Comparison of ENCODE assay signal across 8 cellular contexts in the genomic region with DNA sequence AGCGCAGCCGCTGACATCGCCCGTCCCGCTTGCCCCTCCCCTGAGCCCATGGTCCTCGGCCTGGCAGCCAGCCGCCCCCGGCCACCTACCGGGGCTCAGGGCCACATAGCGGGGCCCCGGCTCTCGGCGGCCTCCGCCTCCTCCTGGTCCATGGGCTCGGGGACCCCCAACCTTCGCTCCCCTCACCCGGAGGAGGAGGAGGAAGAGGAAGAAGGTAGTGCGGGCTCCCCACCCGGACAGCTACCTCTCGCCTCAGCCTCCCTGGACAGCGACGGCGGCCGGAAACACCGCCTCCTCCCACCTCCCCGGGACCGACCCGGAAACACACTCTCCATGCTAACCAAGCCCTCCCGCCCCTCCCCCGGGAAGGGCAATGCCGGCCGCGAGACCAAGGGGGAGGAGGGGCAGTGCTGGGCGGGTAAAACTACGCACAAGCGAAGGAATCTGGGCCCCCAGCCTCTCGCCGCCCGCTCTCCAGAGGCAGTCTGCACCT. TPM values are rescaled to one million over a fixed set of nuclear protein-coding genes. Genes with fewer than 3 reads are reported as not detected.
A peak's percentile ranks its signal among the peaks of the same experiment; 100 is the strongest.
DNase-seq lines count a peak whose midpoint lies in the region; ATAC-seq and TF ChIP-seq lines count a peak whose summit lies in the region.

A gene (minus strand): TSS at position 286 of the 493 bp plus-strand sequence. CDS start 2,912 bp downstream, outside the sequence.

- POLR2A ChIA-PET in activated CD4-positive, alpha-beta memory T cell treated with anti-CD3 and anti-CD28 coated beads, Interleukin-2, amount 10 ng/mL, durations not matched to agents 7 days and 5 days (lab: Charles Lee): interaction anchor here (0.7 to 5.3 kb wide), 22 partner anchors 9 to 573 kb away, joined by 3 to 61 read pairs (median 5); a partner anchor contains a TSS

- H3K4me3 Mint-ChIP-seq in CD14-positive monocyte (peak within 1 kb of the TSS; percentile 93 to 95), neural crest cell (peak within 1 kb of the TSS; percentile 94)
- H3K4me3 Mint-ChIP-seq in activated CD4-positive, alpha-beta memory T cell treated with anti-CD3 and anti-CD28 coated beads, Interleukin-2, amount 10 ng/mL, durations not matched to agents 7 days and 5 days: peak within 1 kb of the TSS; percentile 95

- peak; percentile 79 for DNase-seq in CD14-positive monocyte (ENCODE audit: low spot score)
- DNase-seq in NCI-H2107 (lab: John Stamatoyannopoulos, UW): peak; percentile 84
- no peak for DNase-seq in activated CD4-positive, alpha-beta memory T cell treated with anti-CD3 and anti-CD28 coated beads, Interleukin-2, amount 10 ng/mL, durations not matched to agents 7 days and 5 days
- DNase-seq in germinal center (ENCODE audit: low spot score): peak; percentile 84
- peak; percentile 78 for DNase-seq in neural crest cell (ENCODE audit: low read depth, low spot score)
- DNase-seq in stimulated activated CD4-positive, alpha-beta T cell treated with anti-CD3 and anti-CD28 coated beads, Interleukin-1b, Interleukin-23, amount 100 ng/mL, for 48 hours: no peak

- CTCF ChIA-PET in activated CD4-positive, alpha-beta memory T cell treated with anti-CD3 and anti-CD28 coated beads, Interleukin-2, amount 10 ng/mL, durations not matched to agents 7 days and 5 days (lab: Charles Lee): interaction anchor here (1.0 to 2.9 kb wide), 8 partner anchors 7 to 326 kb away, joined by 3 to 45 read pairs (median 4); a partner anchor contains a TSS

- peaks cover 33 to 45% of the 10 kb centered on the region in 2 donors for H3K36me3 Mint-ChIP-seq in CD14-positive monocyte
- peaks cover 22% of the 10 kb centered on the region for H3K36me3 Mint-ChIP-seq in activated CD4-positive, alpha-beta memory T cell treated with anti-CD3 and anti-CD28 coated beads, Interleukin-2, amount 10 ng/mL, durations not matched to agents 7 days and 5 days (ENCODE audit: low read depth)
- H3K36me3 Mint-ChIP-seq in neural crest cell (ENCODE audit: low read depth): no peaks in the 10 kb centered on the region

- peaks cover 0 to 1% (median 0%) of the 10 kb centered on the region in 3 donors for H3K27me3 Mint-ChIP-seq in CD14-positive monocyte (ENCODE audit: low read depth in 3 of 3)
- no peaks in the 10 kb centered on the region for H3K27me3 Mint-ChIP-seq in activated CD4-positive, alpha-beta memory T cell treated with anti-CD3 and anti-CD28 coated beads, Interleukin-2, amount 10 ng/mL, durations not matched to agents 7 days and 5 days
- H3K27me3 Mint-ChIP-seq in neural crest cell (ENCODE audit: low read depth): no peaks in the 10 kb centered on the region

- H3K4me1 Mint-ChIP-seq in CD14-positive monocyte: peaks cover 62% of the 10 kb centered on the region
- peaks cover 47% of the 10 kb centered on the region for H3K4me1 Mint-ChIP-seq in activated CD4-positive, alpha-beta memory T cell treated with anti-CD3 and anti-CD28 coated beads, Interleukin-2, amount 10 ng/mL, durations not matched to agents 7 days and 5 days
- peaks cover 45% of the 10 kb centered on the region for H3K4me1 Mint-ChIP-seq in neural crest cell

- H3K9me3 Mint-ChIP-seq in CD14-positive monocyte (no peaks in the 10 kb centered on the region), neural crest cell (no peaks in the 10 kb centered on the region)
- no peaks in the 10 kb centered on the region for H3K9me3 Mint-ChIP-seq in activated CD4-positive, alpha-beta memory T cell treated with anti-CD3 and anti-CD28 coated beads, Interleukin-2, amount 10 ng/mL, durations not matched to agents 7 days and 5 days

- intact Hi-C loops in CD14-positive monocyte (cut with micrococcal nuclease): loop anchor here (5.0 to 10.0 kb wide), 5 partner anchors 105 to 365 kb away; a partner anchor contains a TSS

- TF ChIP-seq CTCF in CD14-positive monocyte (IDR thresholded peaks at IDR 0.05): no peak
- no peak for TF ChIP-seq CTCF in neural crest cell (conservative IDR thresholded peaks at IDR 0.05)

- H3K27ac Mint-ChIP-seq in CD14-positive monocyte (peak within 1 kb of the TSS; percentile 83 to 94 (median 89)), neural crest cell (ENCODE audit: unreplicated experiment) (peak within 1 kb of the TSS; percentile 97)
- H3K27ac Mint-ChIP-seq in activated CD4-positive, alpha-beta memory T cell treated with anti-CD3 and anti-CD28 coated beads, Interleukin-2, amount 10 ng/mL, durations not matched to agents 7 days and 5 days: peak within 1 kb of the TSS; percentile 94

- ATAC-seq in GM18511 (IDR thresholded peaks at IDR 0.05; ENCODE audit: unreplicated experiment) (peak; percentile 87), HG02938 (IDR thresholded peaks at IDR 0.05; ENCODE audit: unreplicated experiment) (peak; percentile 80)

RNA-seq across cellular contexts. Expression of the gene that starts here (rescaled TPM):
- polyA plus RNA-seq in CD14-positive monocyte: 10 to 100 TPM; 20.6 to 28.6 TPM
- total RNA-seq in activated CD4-positive, alpha-beta memory T cell treated with anti-CD3 and anti-CD28 coated beads, Interleukin-2, amount 10 ng/mL, durations not matched to agents 7 days and 5 days: 10 to 100 TPM; 48.4 to 53.2 TPM
- 54.2 and 55.9 TPM in 2 replicates for total RNA-seq in neural crest cell

Comparison
In these comparisons a context has a peak if more than half of its experiments do, and no peak if none do; other contexts are left out.
1. DNase-seq: peak in CD14-positive monocyte (single experiment), NCI-H2107 (single experiment), germinal center (single experiment) and neural crest cell (single experiment); none in activated CD4-positive, alpha-beta memory T cell treated with anti-CD3 and anti-CD28 coated beads, Interleukin-2, amount 10 ng/mL, durations not matched to agents 7 days and 5 days (single experiment) and stimulated activated CD4-positive, alpha-beta T cell treated with anti-CD3 and anti-CD28 coated beads, Interleukin-1b, Interleukin-23, amount 100 ng/mL, for 48 hours (single experiment).
2. Peak in every context shown above with its lines, with median percentiles within 50 percentile points of each other: H3K27ac Mint-ChIP-seq and H3K4me3 Mint-ChIP-seq.